Comparison of ENCODE assay signal across 18 cellular contexts in genomic region chr2:2828774-2829368, GRCh38.
DNase-seq lines count a peak whose midpoint lies in the region; ATAC-seq and TF ChIP-seq lines count a peak whose summit lies in the region.
"Had no signal": no experiment of that assay in that cellular context is flagged by ENCODE, and none has a peak within 500 bp of the region (broad histone marks: within the 10 kb centered on the region; RNA-seq: fewer than 3 reads in every experiment).

No MANE protein-coding gene starts in this region.

- H3K27ac ChIP-seq in cingulate gyrus (ENCODE audit: low read depth, low read length) (peak overlapping the region; percentile 83), temporal lobe (ENCODE audit: low read depth, low read length) (peak overlapping the region; percentile 54)
- H3K27ac ChIP-seq: left lung had no signal

- no peaks in the 10 kb centered on the region for H3K27me3 Mint-ChIP-seq in activated CD8-positive, alpha-beta memory T cell treated with anti-CD3 and anti-CD28 coated beads, Interleukin-2, amount 10 ng/mL, durations not matched to agents 7 days and 5 days
- H3K27me3 Mint-ChIP-seq: activated CD4-positive, alpha-beta T cell treated with anti-CD3 and anti-CD28 coated beads, Interleukin-2, amount 10 ng/mL, durations not matched to agents 24 days and 14 days; activated naive CD8-positive, alpha-beta T cell treated with anti-CD3 and anti-CD28 coated beads, Interleukin-2, amount 10 ng/mL, durations not matched to agents 7 days and 5 days; central memory CD8-positive, alpha-beta T cell had no signal

- peak; percentile 21 for DNase-seq in activated CD8-positive, alpha-beta memory T cell treated with anti-CD3 and anti-CD28 coated beads, Interleukin-2, amount 10 ng/mL, durations not matched to agents 7 days and 5 days
- DNase-seq in activated CD8-positive, alpha-beta memory T cell treated with anti-CD3 and anti-CD28 coated beads, Interleukin-2, amount 50 U/mL, for 48 hours = no peak
- DNase-seq in mesenteric fat pad (ENCODE audit: low spot score) (peak; percentile 87), GM20000 (ENCODE audit: low spot score) (no peak), DMS114 treated with DMSO at 0.1 percent for 48 hours (lab: John Stamatoyannopoulos, UW; ENCODE audit: unreplicated experiment) (no peak)
- DNase-seq: activated CD4-positive, alpha-beta T cell treated with anti-CD3 and anti-CD28 coated beads, Interleukin-2, amount 10 ng/mL, durations not matched to agents 24 days and 14 days; activated naive CD8-positive, alpha-beta T cell treated with anti-CD3 and anti-CD28 coated beads, Interleukin-2, amount 10 ng/mL, durations not matched to agents 7 days and 5 days; activated T-cell treated with anti-CD3 and anti-CD28 coated beads, Interleukin-2, amount 50 U/mL, for 48 hours; KG1; left lung; NCI-H1105 treated with DMSO at 0.1 percent for 48 hours; NCI-H510A treated with DMSO at 0.1 percent for 48 hours; OCI-M1 had no signal

- no peak for ATAC-seq in activated CD8-positive, alpha-beta memory T cell treated with anti-CD3 and anti-CD28 coated beads, Interleukin-2, amount 10 ng/mL, durations not matched to agents 7 days and 5 days
- no peak for ATAC-seq in HG03097 (IDR thresholded peaks at IDR 0.05; ENCODE audit: low FRiP score, unreplicated experiment)
- ATAC-seq: GM12878, left lung had no signal

- H3K9me3 Mint-ChIP-seq in activated CD8-positive, alpha-beta memory T cell treated with anti-CD3 and anti-CD28 coated beads, Interleukin-2, amount 10 ng/mL, durations not matched to agents 7 days and 5 days (ENCODE audit: low read depth) = peaks cover 2% of the 10 kb centered on the region
- H3K9me3 Mint-ChIP-seq: activated CD4-positive, alpha-beta T cell treated with anti-CD3 and anti-CD28 coated beads, Interleukin-2, amount 10 ng/mL, durations not matched to agents 24 days and 14 days had no signal

- H3K36me3 Mint-ChIP-seq in activated CD8-positive, alpha-beta memory T cell treated with anti-CD3 and anti-CD28 coated beads, Interleukin-2, amount 10 ng/mL, durations not matched to agents 7 days and 5 days = no peaks in the 10 kb centered on the region
- H3K36me3 Mint-ChIP-seq: activated naive CD8-positive, alpha-beta T cell treated with anti-CD3 and anti-CD28 coated beads, Interleukin-2, amount 10 ng/mL, durations not matched to agents 7 days and 5 days had no signal

- H3K27ac Mint-ChIP-seq in activated CD8-positive, alpha-beta memory T cell treated with anti-CD3 and anti-CD28 coated beads, Interleukin-2, amount 10 ng/mL, durations not matched to agents 7 days and 5 days = no peak overlapping the region
- H3K27ac Mint-ChIP-seq: activated CD4-positive, alpha-beta T cell treated with anti-CD3 and anti-CD28 coated beads, Interleukin-2, amount 10 ng/mL, durations not matched to agents 24 days and 14 days; activated naive CD8-positive, alpha-beta T cell treated with anti-CD3 and anti-CD28 coated beads, Interleukin-2, amount 10 ng/mL, durations not matched to agents 7 days and 5 days had no signal

- TF ChIP-seq CTCF in GM20000 (IDR thresholded peaks at IDR 0.05; ENCODE audit: extremely low read depth, missing control alignments) = no peak

- CTCF ChIA-PET in activated CD8-positive, alpha-beta memory T cell treated with anti-CD3 and anti-CD28 coated beads, Interleukin-2, amount 10 ng/mL, durations not matched to agents 7 days and 5 days (lab: Charles Lee) = no interaction called here

- no peaks in the 10 kb centered on the region for H3K4me1 Mint-ChIP-seq in activated CD8-positive, alpha-beta memory T cell treated with anti-CD3 and anti-CD28 coated beads, Interleukin-2, amount 10 ng/mL, durations not matched to agents 7 days and 5 days
- H3K4me1 Mint-ChIP-seq: activated CD4-positive, alpha-beta T cell treated with anti-CD3 and anti-CD28 coated beads, Interleukin-2, amount 10 ng/mL, durations not matched to agents 24 days and 14 days; activated naive CD8-positive, alpha-beta T cell treated with anti-CD3 and anti-CD28 coated beads, Interleukin-2, amount 10 ng/mL, durations not matched to agents 7 days and 5 days; central memory CD8-positive, alpha-beta T cell had no signal

- H3K4me3 Mint-ChIP-seq in activated CD8-positive, alpha-beta memory T cell treated with anti-CD3 and anti-CD28 coated beads, Interleukin-2, amount 10 ng/mL, durations not matched to agents 7 days and 5 days = no peak overlapping the region
- H3K4me3 Mint-ChIP-seq: activated CD4-positive, alpha-beta T cell treated with anti-CD3 and anti-CD28 coated beads, Interleukin-2, amount 10 ng/mL, durations not matched to agents 24 days and 14 days; activated naive CD8-positive, alpha-beta T cell treated with anti-CD3 and anti-CD28 coated beads, Interleukin-2, amount 10 ng/mL, durations not matched to agents 7 days and 5 days; central memory CD8-positive, alpha-beta T cell had no signal

Comparison
In these comparisons a context has a peak if more than half of its experiments do, and no peak if none do; other contexts are left out.
1. DNase-seq: peak in activated CD8-positive, alpha-beta memory T cell treated with anti-CD3 and anti-CD28 coated beads, Interleukin-2, amount 10 ng/mL, durations not matched to agents 7 days and 5 days (single experiment) and mesenteric fat pad (single experiment); none in activated CD8-positive, alpha-beta memory T cell treated with anti-CD3 and anti-CD28 coated beads, Interleukin-2, amount 50 U/mL, for 48 hours (single experiment), GM20000 (single experiment) and DMS114 treated with DMSO at 0.1 percent for 48 hours (single experiment).